Comparison of ENCODE assay signal across 1 cellular context in the genomic region with DNA sequence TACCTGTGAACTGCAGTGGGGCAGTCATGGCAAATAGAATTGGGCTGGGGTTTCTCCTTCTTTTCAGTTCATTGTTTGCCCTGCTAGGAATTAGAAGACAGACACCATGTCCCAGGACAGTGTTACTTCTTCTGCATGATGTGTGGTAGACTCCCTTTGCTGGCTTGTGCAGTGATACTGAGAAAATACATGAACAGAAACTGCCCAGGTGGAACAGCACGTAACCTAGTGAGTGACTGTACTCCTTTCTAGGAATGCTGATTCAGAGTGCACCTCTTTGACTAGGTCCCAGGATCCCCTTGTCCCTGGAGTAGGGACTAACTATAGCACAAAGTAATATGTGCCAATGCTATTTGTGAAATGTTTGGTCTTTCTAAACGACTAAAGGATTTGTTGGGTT.
TF ChIP-seq lines count a peak whose summit lies in the region.

No MANE protein-coding gene starts in this region.

TF ChIP-seq in HepG2, 621 proteins besides CTCF, POLR2A, EP300 and RAD21:
- no peak for TF ChIP-seq ZNF850 (CRISPR knock-in tag; conservative IDR thresholded peaks at IDR 0.05)
- no peak for TF ChIP-seq ZBTB3 (CRISPR knock-in tag; IDR thresholded peaks at IDR 0.05; ENCODE audit: borderline replicate concordance, low read depth)
- TF ChIP-seq ZNF775 (CRISPR knock-in tag; IDR thresholded peaks at IDR 0.05; ENCODE audit: borderline replicate concordance): no peak
- TF ChIP-seq KLF15 (CRISPR knock-in tag; IDR thresholded peaks at IDR 0.05; ENCODE audit: borderline replicate concordance): no peak
- no peak for TF ChIP-seq ZSCAN12 (CRISPR knock-in tag; IDR thresholded peaks at IDR 0.05)
- no peak for TF ChIP-seq MXI1 (IDR thresholded peaks at IDR 0.05; ENCODE audit: borderline replicate concordance, low read depth, low read length)
- TF ChIP-seq MAFK (conservative IDR thresholded peaks at IDR 0.05 in 1 of 2, IDR thresholded peaks at IDR 0.05 in 1 of 2; ENCODE audit: low read length in 2 of 2): no peak
- TF ChIP-seq, protein P1, sequence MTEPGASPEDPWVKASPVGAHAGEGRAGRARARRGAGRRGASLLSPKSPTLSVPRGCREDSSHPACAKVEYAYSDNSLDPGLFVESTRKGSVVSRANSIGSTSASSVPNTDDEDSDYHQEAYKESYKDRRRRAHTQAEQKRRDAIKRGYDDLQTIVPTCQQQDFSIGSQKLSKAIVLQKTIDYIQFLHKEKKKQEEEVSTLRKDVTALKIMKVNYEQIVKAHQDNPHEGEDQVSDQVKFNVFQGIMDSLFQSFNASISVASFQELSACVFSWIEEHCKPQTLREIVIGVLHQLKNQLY (CRISPR knock-in tag; IDR thresholded peaks at IDR 0.05): no peak
- no peak for TF ChIP-seq ZNF558 (CRISPR knock-in tag; IDR thresholded peaks at IDR 0.05; ENCODE audit: borderline replicate concordance)
- TF ChIP-seq, protein P2, sequence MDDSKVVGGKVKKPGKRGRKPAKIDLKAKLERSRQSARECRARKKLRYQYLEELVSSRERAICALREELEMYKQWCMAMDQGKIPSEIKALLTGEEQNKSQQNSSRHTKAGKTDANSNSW (CRISPR knock-in tag; IDR thresholded peaks at IDR 0.05; ENCODE audit: borderline replicate concordance): no peak
- no peak for TF ChIP-seq THYN1 (CRISPR knock-in tag; IDR thresholded peaks at IDR 0.05; ENCODE audit: borderline replicate concordance, low read depth)
- TF ChIP-seq, protein P3, sequence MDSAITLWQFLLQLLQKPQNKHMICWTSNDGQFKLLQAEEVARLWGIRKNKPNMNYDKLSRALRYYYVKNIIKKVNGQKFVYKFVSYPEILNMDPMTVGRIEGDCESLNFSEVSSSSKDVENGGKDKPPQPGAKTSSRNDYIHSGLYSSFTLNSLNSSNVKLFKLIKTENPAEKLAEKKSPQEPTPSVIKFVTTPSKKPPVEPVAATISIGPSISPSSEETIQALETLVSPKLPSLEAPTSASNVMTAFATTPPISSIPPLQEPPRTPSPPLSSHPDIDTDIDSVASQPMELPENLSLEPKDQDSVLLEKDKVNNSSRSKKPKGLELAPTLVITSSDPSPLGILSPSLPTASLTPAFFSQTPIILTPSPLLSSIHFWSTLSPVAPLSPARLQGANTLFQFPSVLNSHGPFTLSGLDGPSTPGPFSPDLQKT (CRISPR knock-in tag; IDR thresholded peaks at IDR 0.05; ENCODE audit: borderline replicate concordance): no peak
- no peak for TF ChIP-seq CHD2 (IDR thresholded peaks at IDR 0.05; ENCODE audit: low read depth, low read length)
- TF ChIP-seq ZNF136 (CRISPR knock-in tag; IDR thresholded peaks at IDR 0.05; ENCODE audit: low read depth): no peak
- TF ChIP-seq CHD4 (IDR thresholded peaks at IDR 0.05; ENCODE audit: borderline replicate concordance, low read length): no peak
- no peak for TF ChIP-seq FOXM1 (CRISPR knock-in tag; IDR thresholded peaks at IDR 0.05)
- TF ChIP-seq NFATC3 (CRISPR knock-in tag; IDR thresholded peaks at IDR 0.05): no peak
